Comparison of ENCODE assay signal across 10 cellular contexts in genomic region chr9:80605129-80605528, GRCh38.
DNase-seq lines count a peak whose midpoint lies in the region; TF ChIP-seq lines count a peak whose summit lies in the region.
"Had no signal": no experiment of that assay in that cellular context is flagged by ENCODE, and none has a peak within 500 bp of the region (broad histone marks: within the 10 kb centered on the region; RNA-seq: fewer than 3 reads in every experiment).

No MANE protein-coding gene starts in this region.

- H3K9me3 Mint-ChIP-seq in CD14-positive monocyte: no peaks in the 10 kb centered on the region
- H3K9me3 Mint-ChIP-seq: activated naive CD4-positive, alpha-beta T cell treated with anti-CD3 and anti-CD28 coated beads, Interleukin-2, amount 50 U/mL, for 24 hours had no signal

- no peaks in the 10 kb centered on the region for H3K9me3 ChIP-seq in WERI-Rb-1 (ENCODE audit: severe bottlenecking)

- H3K36me3 ChIP-seq in WERI-Rb-1: no peaks in the 10 kb centered on the region

- H3K27ac ChIP-seq in WERI-Rb-1: no peak overlapping the region
- H3K27ac ChIP-seq: skin epidermis had no signal

- no peaks in the 10 kb centered on the region for H3K4me1 Mint-ChIP-seq in CD14-positive monocyte
- H3K4me1 Mint-ChIP-seq: activated naive CD4-positive, alpha-beta T cell treated with anti-CD3 and anti-CD28 coated beads, Interleukin-2, amount 50 U/mL, for 24 hours had no signal

- H3K4me3 Mint-ChIP-seq in CD14-positive monocyte: no peak overlapping the region
- H3K4me3 Mint-ChIP-seq: activated naive CD4-positive, alpha-beta T cell treated with anti-CD3 and anti-CD28 coated beads, Interleukin-2, amount 50 U/mL, for 24 hours had no signal

- DNase-seq in AG08396 (ENCODE audit: low spot score) (peak; percentile 7), WERI-Rb-1 (no peak), left kidney (ENCODE audit: low read depth, low spot score) (peak; percentile 82), CD14-positive monocyte (ENCODE audit: low spot score) (no peak), cerebellar nuclear complex (lab: John Stamatoyannopoulos, UW) (no peak)
- peak; percentile 20 for DNase-seq in Jurkat, Clone E6-1 (ENCODE audit: low read depth, low spot score)
- no peak for DNase-seq in activated CD4-positive, alpha-beta T cell treated with anti-CD3 and anti-CD28 coated beads, Interleukin-2, amount 50 U/mL, for 48 hours
- DNase-seq in activated T-cell treated with anti-CD3 and anti-CD28 coated beads, Interleukin-2, amount 50 U/mL, for 1 hour: no peak

- H3K4me3 ChIP-seq in Jurkat, Clone E6-1 (ENCODE audit: low read length): no peak overlapping the region
- H3K4me3 ChIP-seq in WERI-Rb-1 (ENCODE audit: low read depth, low read length): no peak overlapping the region
- H3K4me3 ChIP-seq: skin epidermis had no signal

- no peaks in the 10 kb centered on the region for H3K36me3 Mint-ChIP-seq in CD14-positive monocyte
- H3K36me3 Mint-ChIP-seq: activated naive CD4-positive, alpha-beta T cell treated with anti-CD3 and anti-CD28 coated beads, Interleukin-2, amount 50 U/mL, for 24 hours had no signal

- TF ChIP-seq CTCF in WERI-Rb-1 (IDR thresholded peaks at IDR 0.05; ENCODE audit: low read depth, low read length) (peak; percentile 47), CD14-positive monocyte (IDR thresholded peaks at IDR 0.05) (no peak)

- H3K27ac Mint-ChIP-seq in CD14-positive monocyte: no peak overlapping the region
- H3K27ac Mint-ChIP-seq: activated naive CD4-positive, alpha-beta T cell treated with anti-CD3 and anti-CD28 coated beads, Interleukin-2, amount 50 U/mL, for 24 hours had no signal

- H3K27me3 Mint-ChIP-seq in CD14-positive monocyte (ENCODE audit: low read depth in 3 of 3): no peaks in the 10 kb centered on the region
- H3K27me3 Mint-ChIP-seq: activated naive CD4-positive, alpha-beta T cell treated with anti-CD3 and anti-CD28 coated beads, Interleukin-2, amount 50 U/mL, for 24 hours had no signal

- no peaks in the 10 kb centered on the region for H3K27me3 ChIP-seq in WERI-Rb-1 (ENCODE audit: insufficient read depth, low read depth, severe bottlenecking)

- intact Hi-C loops in CD14-positive monocyte (cut with micrococcal nuclease): no loop called here

Comparison
In these comparisons a context has a peak if more than half of its experiments do, and no peak if none do; other contexts are left out.
1. DNase-seq: peak in AG08396 (single experiment), Jurkat, Clone E6-1 (single experiment) and left kidney (single experiment); none in WERI-Rb-1 (single experiment), activated CD4-positive, alpha-beta T cell treated with anti-CD3 and anti-CD28 coated beads, Interleukin-2, amount 50 U/mL, for 48 hours (0 of 2), activated T-cell treated with anti-CD3 and anti-CD28 coated beads, Interleukin-2, amount 50 U/mL, for 1 hour (single experiment), CD14-positive monocyte (single experiment) and cerebellar nuclear complex (0 of 2).